ENCODE assay signal across 13 cellular contexts in genomic region chr5:1155191-1156032, GRCh38. TPM values are rescaled to one million over a fixed set of nuclear protein-coding genes. Genes with fewer than 3 reads are reported as not detected.
DNase-seq lines count a peak whose midpoint lies in the region; ATAC-seq, FAIRE-seq and TF ChIP-seq lines count a peak whose summit lies in the region.
"Had no signal": no experiment of that assay in that cellular context is flagged by ENCODE, and none has a peak within 500 bp of the region (broad histone marks: within the 10 kb centered on the region; RNA-seq: fewer than 3 reads in every experiment).

No MANE protein-coding gene starts in this region.

- H3K9ac ChIP-seq in HUES6 (ENCODE audit: low read length), result no peak overlapping the region

- peak in 3 of 4 donors; percentile 19 to 55 (median 45) for ATAC-seq in pancreas
- ATAC-seq in HG02852 (IDR thresholded peaks at IDR 0.05; ENCODE audit: unreplicated experiment), result no peak
- ATAC-seq in GM18870 (IDR thresholded peaks at IDR 0.05; ENCODE audit: unreplicated experiment), result no peak

- H3K4me1 ChIP-seq in HUES6 (ENCODE audit: control insufficient read depth, insufficient read depth, low read length), result no peaks in the 10 kb centered on the region
- peaks cover 12% of the 10 kb centered on the region for H3K4me1 ChIP-seq in left ventricle myocardium inferior
- no peaks in the 10 kb centered on the region for H3K4me1 ChIP-seq in pancreas

- H3K4me3 ChIP-seq in HUES6 (ENCODE audit: low read depth, low read length) (peak overlapping the region; percentile 54), left ventricle myocardium inferior (peak overlapping the region; percentile 58), pancreas (peak overlapping the region in 3 of 4 donors; percentile 7 to 36 (median 32))

- 5% methylated on average over 27 to 98 of the region's 98 CpGs for WGBS in pancreas, 2 donors

- H3K36me3 ChIP-seq in HUES6 (ENCODE audit: control insufficient read depth, insufficient read depth, low read length), result no peaks in the 10 kb centered on the region
- H3K36me3 ChIP-seq in left ventricle myocardium inferior, result no peaks in the 10 kb centered on the region
- H3K36me3 ChIP-seq in pancreas, result no peaks in the 10 kb centered on the region

- no peak for FAIRE-seq in pancreas (lab: Jason Lieb, UNC)
- FAIRE-seq: GM12892 had no signal

- H3K9me3 ChIP-seq in HUES6 (ENCODE audit: control insufficient read depth, insufficient read depth, low read depth, low read length) (peaks cover 7% of the 10 kb centered on the region; the same call in 1 of the 2 replicates), left ventricle myocardium inferior (replicated peaks) (peaks cover 3% of the 10 kb centered on the region), pancreas (no peaks in the 10 kb centered on the region)

- DNase-seq in NCI-H146 (lab: John Stamatoyannopoulos, UW), result peak; percentile 67
- DNase-seq in NCI-H146 treated with DMSO at 0.1 percent for 48 hours (lab: John Stamatoyannopoulos, UW; ENCODE audit: unreplicated experiment), result no peak
- DNase-seq in left ventricle myocardium inferior, result no peak
- DNase-seq in pancreas, result peak in 1 of 6 donors; percentile 73
- no peak for DNase-seq in DMS153 treated with DMSO at 0.1 percent for 48 hours (lab: John Stamatoyannopoulos, UW; ENCODE audit: unreplicated experiment)
- DNase-seq: amniotic stem cell, midbrain, NCI-H446 had no signal

- intact Hi-C loops in left ventricle myocardium inferior (cut with micrococcal nuclease) (no loop called here), pancreas (cut with DNase I) (loop anchor here in 1 of 3 donors (5.0 kb wide), 1 partner anchor 228 kb away; no protein-coding TSS in a partner anchor)

- no peak for TF ChIP-seq CTCF in left ventricle myocardium inferior (IDR thresholded peaks at IDR 0.05; ENCODE audit: borderline replicate concordance)
- TF ChIP-seq CTCF in pancreas (IDR thresholded peaks at IDR 0.05), result no peak

- no peak overlapping the region for H3K27ac ChIP-seq in HUES6 (ENCODE audit: low read depth, low read length)
- H3K27ac ChIP-seq in left ventricle myocardium inferior (replicated peaks), result no peak overlapping the region
- H3K27ac ChIP-seq in pancreas, result peak overlapping the region in 3 of 4 donors; percentile 33 to 55 (median 35)

- peaks cover 51% of the 10 kb centered on the region for H3K27me3 ChIP-seq in HUES6 (ENCODE audit: control insufficient read depth, insufficient read depth, low read length)
- peaks cover 44% of the 10 kb centered on the region for H3K27me3 ChIP-seq in left ventricle myocardium inferior (ENCODE audit: low read depth)
- peaks cover 0 to 6% (median 0%) of the 10 kb centered on the region in 4 donors for H3K27me3 ChIP-seq in pancreas

RNA-seq across cellular contexts. Expression of gene SLC12A7, which starts 43.5 kb away (rescaled TPM):
- total RNA-seq in left ventricle myocardium inferior (140 TPM), pancreas (10 to 100 TPM; 17.4 to 56.5 (median 32.1) TPM)
- 10 to 100 TPM; 40.0 to 44.9 TPM for polyA plus RNA-seq in pancreas

RNA-seq across cellular contexts. Expression of gene SLC6A19, which starts 46.0 kb away (rescaled TPM):
- total RNA-seq in left ventricle myocardium inferior, result not detected
- total RNA-seq in pancreas, result under 1 TPM; 0.08 to 0.37 (median 0.23) TPM
- polyA plus RNA-seq in pancreas, result 1 to 10 TPM; 1.1 to 3.9 TPM
- total RNA-seq: A172 had no signal

Comparison
In these comparisons a context has a peak if more than half of its experiments do, and no peak if none do; other contexts are left out.
1. H3K27ac ChIP-seq: peak in pancreas (3 of 4); none in HUES6 (single experiment) and left ventricle myocardium inferior (single experiment).
2. ATAC-seq: peak in pancreas (3 of 4); none in HG02852 (single experiment) and GM18870 (single experiment).
3. Peak in every context shown above with its lines, with median percentiles within 50 percentile points of each other: H3K4me3 ChIP-seq.